18 cellular contexts compared by ENCODE assay signal in genomic region chr9:137749511-137749910, GRCh38.
"Had no signal": no experiment of that assay in that cellular context is flagged by ENCODE, and none has a peak within 500 bp of the region (broad histone marks: within the 10 kb centered on the region; RNA-seq: fewer than 3 reads in every experiment).

No MANE protein-coding gene starts in this region.

- DNase-seq: activated B cell treated with CpG ODN at 0.5 μM for 24 hours; activated CD4-positive, alpha-beta T cell treated with anti-CD3 and anti-CD28 coated beads, Interleukin-2, amount 10 ng/mL, durations not matched to agents 24 days and 14 days; activated naive CD4-positive, alpha-beta T cell treated with anti-CD3 and anti-CD28 coated beads, Interleukin-2, amount 50 U/mL, for 16 hours; esophagus squamous epithelium; foreskin fibroblast; glutamatergic neuron; hypothalamus; kidney; mesendoderm; sigmoid colon; stimulated activated CD4-positive, alpha-beta T cell treated with anti-CD3 and anti-CD28 coated beads, Interleukin-1b, Interleukin-23, amount 100 ng/mL, for 48 hours; substantia nigra; uterus had no signal

- H3K27me3 Mint-ChIP-seq: activated B cell treated with CpG ODN at 0.5 μM for 24 hours; activated CD4-positive, alpha-beta T cell treated with anti-CD3 and anti-CD28 coated beads, Interleukin-2, amount 10 ng/mL, durations not matched to agents 24 days and 14 days had no signal

- H3K27ac Mint-ChIP-seq: activated B cell treated with CpG ODN at 0.5 μM for 24 hours; activated CD4-positive, alpha-beta T cell treated with anti-CD3 and anti-CD28 coated beads, Interleukin-2, amount 10 ng/mL, durations not matched to agents 24 days and 14 days; activated T-helper 2 cell treated with anti-CD3 and anti-CD28 coated beads, Interferon-gamma antibody, Interleukin-2, Interleukin-4, amounts not matched to agents 10 μg/mL and 5 μg/mL and 100 μg/mL, durations not matched to agents 14 hours and 24 hours and 36 hours; T-helper 2 cell treated with Interferon-gamma antibody and Interleukin-4, amounts not matched to agents 5 μg/mL and 100 μg/mL, for 36 hours had no signal

- H3K9me3 Mint-ChIP-seq: activated B cell treated with CpG ODN at 0.5 μM for 24 hours, neural crest cell had no signal

- H3K4me1 ChIP-seq: sigmoid colon, uterus had no signal

- H3K4me3 Mint-ChIP-seq: activated B cell treated with CpG ODN at 0.5 μM for 24 hours; activated CD4-positive, alpha-beta T cell treated with anti-CD3 and anti-CD28 coated beads, Interleukin-2, amount 10 ng/mL, durations not matched to agents 24 days and 14 days; neural crest cell; T-helper 2 cell treated with Interferon-gamma antibody and Interleukin-4, amounts not matched to agents 5 μg/mL and 100 μg/mL, for 36 hours had no signal

- H3K36me3 ChIP-seq: uterus had no signal

- H3K9me3 ChIP-seq: esophagus squamous epithelium, sigmoid colon, tibial nerve, uterus had no signal

- H3K27ac ChIP-seq: cardiac muscle cell, esophagus squamous epithelium, sigmoid colon, uterus had no signal

- H3K4me3 ChIP-seq: cardiac muscle cell, esophagus squamous epithelium, sigmoid colon, tibial nerve, uterus had no signal

- H3K27me3 ChIP-seq: cardiac muscle cell, esophagus squamous epithelium, sigmoid colon, tibial nerve, uterus had no signal
